In the genomic region with DNA sequence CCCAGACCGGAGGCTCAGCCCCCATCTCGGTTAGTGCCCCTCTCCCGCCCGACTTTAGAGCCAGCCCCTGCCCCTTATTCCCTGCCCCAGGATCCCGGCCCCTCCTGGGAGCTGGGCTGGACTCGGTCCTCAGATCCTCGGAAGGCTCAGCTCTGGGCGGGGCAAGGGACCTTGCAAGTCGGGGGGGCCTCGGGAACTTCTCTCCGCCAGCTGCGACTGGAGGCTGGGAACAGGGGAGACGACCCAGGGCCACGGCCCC, we compare ENCODE assay signal across 8 cellular contexts. TPM values are rescaled to one million over a fixed set of nuclear protein-coding genes. Genes with fewer than 3 reads are reported as not detected.
DNase-seq lines count a peak whose midpoint lies in the region; ATAC-seq and TF ChIP-seq lines count a peak whose summit lies in the region.

No MANE protein-coding gene starts in this region.

- no peak for DNase-seq in CD8-positive, alpha-beta T cell
- DNase-seq in Panc1 (ENCODE audit: low read depth, low spot score) (no peak), neuronal stem cell (ENCODE audit: low spot score) (no peak), NCI-H128 (lab: John Stamatoyannopoulos, UW; ENCODE audit: unreplicated experiment) (no peak), cerebellum (ENCODE audit: low spot score) (no peak), AG08395 (ENCODE audit: low spot score) (no peak)

- no peaks in the 10 kb centered on the region for H3K27me3 ChIP-seq in CD8-positive, alpha-beta T cell (ENCODE audit: insufficient read depth, low read length)
- H3K27me3 ChIP-seq in Panc1 (ENCODE audit: control insufficient read depth, insufficient read depth, low read length) = no peaks in the 10 kb centered on the region
- peaks cover 0 to 8% (median 0%) of the 10 kb centered on the region in 3 experiments for H3K27me3 ChIP-seq in neuronal stem cell (ENCODE audit: control insufficient read depth in 3 of 3, insufficient read depth in 3 of 3, low read depth in 1 of 3, low read length in 3 of 3)

- H3K79me1 ChIP-seq in neuronal stem cell (ENCODE audit: low read depth, low read length) = no peaks in the 10 kb centered on the region

- H3K9me3 Mint-ChIP-seq in CD8-positive, alpha-beta T cell = no peaks in the 10 kb centered on the region

- H4K91ac ChIP-seq in neuronal stem cell (ENCODE audit: low read depth, low read length, poor library complexity) = no peak overlapping the region

- no peak overlapping the region for H3K4ac ChIP-seq in neuronal stem cell (ENCODE audit: low read length)

- H3K9me3 ChIP-seq in CD8-positive, alpha-beta T cell (ENCODE audit: low read length) = no peaks in the 10 kb centered on the region
- no peaks in the 10 kb centered on the region for H3K9me3 ChIP-seq in Panc1 (ENCODE audit: control insufficient read depth, insufficient read depth, low read depth, low read length)
- H3K9me3 ChIP-seq in neuronal stem cell (replicated peaks in 1 of 2; ENCODE audit: control insufficient read depth in 2 of 2, insufficient read depth in 1 of 2, low read depth in 1 of 2, low read length in 2 of 2) = peaks cover 0 to 6% of the 10 kb centered on the region in 2 donors

- peak overlapping the region; percentile 86 for H3K27ac Mint-ChIP-seq in CD8-positive, alpha-beta T cell

- H3K4me3 Mint-ChIP-seq in CD8-positive, alpha-beta T cell = peak overlapping the region; percentile 78

- no peak for ATAC-seq in CD8-positive, alpha-beta T cell
- ATAC-seq in Panc1 = peak; percentile 35
- peak; percentile 2 for ATAC-seq in esophagus mucosa
- ATAC-seq in GM19463 (IDR thresholded peaks at IDR 0.05; ENCODE audit: unreplicated experiment) = no peak

- POLR2A ChIA-PET in CD8-positive, alpha-beta T cell (lab: Charles Lee) = interaction anchor here (0.7 to 1.4 kb wide), 4 partner anchors 9 to 122 kb away, joined by 3 to 4 read pairs (median 4); a partner anchor contains a TSS
- POLR2A ChIA-PET in Panc1 (lab: Charles Lee) = no interaction called here

- H3K23ac ChIP-seq in neuronal stem cell (ENCODE audit: low read depth, low read length, poor library complexity) = no peak overlapping the region

- H3K4me1 Mint-ChIP-seq in CD8-positive, alpha-beta T cell (ENCODE audit: low read depth) = peaks cover 37% of the 10 kb centered on the region

- peak overlapping the region; percentile 80 for H3K27ac ChIP-seq in CD8-positive, alpha-beta T cell (ENCODE audit: low read depth, low read length)
- H3K27ac ChIP-seq in Panc1 (ENCODE audit: low read length) = peak overlapping the region; percentile 79
- H3K27ac ChIP-seq in neuronal stem cell (replicated peaks; ENCODE audit: low read length) = peak overlapping the region; percentile 47

- H2BK15ac ChIP-seq in neuronal stem cell (ENCODE audit: low read length) = peak overlapping the region; percentile 90

- H2BK5ac ChIP-seq in neuronal stem cell (ENCODE audit: low read length) = peak overlapping the region; percentile 76

- H3K36me3 Mint-ChIP-seq in CD8-positive, alpha-beta T cell = no peaks in the 10 kb centered on the region

- H4K8ac ChIP-seq in neuronal stem cell (ENCODE audit: low read depth, low read length) = no peak overlapping the region

- TF ChIP-seq CTCF in CD8-positive, alpha-beta T cell (IDR thresholded peaks at IDR 0.05) = no peak
- no peak for TF ChIP-seq CTCF in Panc1 (IDR thresholded peaks at IDR 0.05)

- no peak overlapping the region for H2BK120ac ChIP-seq in neuronal stem cell (ENCODE audit: low read depth, low read length)

- no TSS peak for BruUV-seq in Panc1 (replicated peaks; lab: Mats Ljungman, UMichigan)

- H2AFZ ChIP-seq in neuronal stem cell (ENCODE audit: low read length) = peak overlapping the region; percentile 91

- H3K36me3 ChIP-seq in CD8-positive, alpha-beta T cell (ENCODE audit: insufficient read depth, low read length) = no peaks in the 10 kb centered on the region
- H3K36me3 ChIP-seq in Panc1 (ENCODE audit: control insufficient read depth, insufficient read depth, low read length) = no peaks in the 10 kb centered on the region; the same call in 1 of the 2 replicates
- no peaks in the 10 kb centered on the region for H3K36me3 ChIP-seq in neuronal stem cell (replicated peaks in 1 of 2; ENCODE audit: control insufficient read depth in 2 of 2, insufficient read depth in 2 of 2, low read length in 2 of 2)

- H2BK12ac ChIP-seq in neuronal stem cell (ENCODE audit: low read length) = no peak overlapping the region

- H3K9ac ChIP-seq in neuronal stem cell (ENCODE audit: low read depth, low read length, poor library complexity) = peak overlapping the region; percentile 47

- H3K4me2 ChIP-seq in neuronal stem cell (ENCODE audit: insufficient read depth, low read length, poor library complexity, severe bottlenecking) = peak overlapping the region; percentile 79

- intact Hi-C loops in CD8-positive, alpha-beta T cell (cut with DNase I, micrococcal nuclease) = loop anchor here (1.0 to 10.0 kb wide), 6 partner anchors 124 to 570 kb away; a partner anchor contains a TSS
- intact Hi-C loops in Panc1 (cut with micrococcal nuclease; ENCODE audit: unreplicated experiment) = loop anchor here (5.0 kb wide), 1 partner anchor 121 kb away; a partner anchor contains a TSS

- H3K27me3 Mint-ChIP-seq in CD8-positive, alpha-beta T cell (ENCODE audit: low read depth) = no peaks in the 10 kb centered on the region

- H3K14ac ChIP-seq in neuronal stem cell (ENCODE audit: low read length) = no peak overlapping the region

- no CpG with 5 or more reads among the region's 14 CpGs for WGBS in neuronal stem cell (ENCODE audit: extremely low coverage in 2 of 2, insufficient read length in 2 of 2, insufficient replicate concordance in 1 of 2), 2 donors

- in situ Hi-C loops in Panc1 (cut with HindIII; ENCODE audit: low pct_unique_long_range_greater_than_20kb, low sequenced_read_pairs) = no loop called here

- peak overlapping the region; percentile 99 for H2AK5ac ChIP-seq in neuronal stem cell (ENCODE audit: low read depth, low read length)

- CTCF ChIA-PET in CD8-positive, alpha-beta T cell (lab: Charles Lee) = interaction anchor here (8.8 kb wide), 1 partner anchor 29 kb away, joined by 116 read pairs; no protein-coding TSS in a partner anchor
- CTCF ChIA-PET in Panc1 (lab: Charles Lee) = interaction anchor here (1.3 kb wide), 1 partner anchor 10 kb away, joined by 6 read pairs; no protein-coding TSS in a partner anchor

- H3K4me3 ChIP-seq in CD8-positive, alpha-beta T cell (ENCODE audit: low read depth, low read length) = peak overlapping the region; percentile 61
- H3K4me3 ChIP-seq in Panc1 (ENCODE audit: low read depth in 2 of 2, low read length in 2 of 2) (peak overlapping the region; percentile 54 to 77), neuronal stem cell (ENCODE audit: low read length in 2 of 2) (peak overlapping the region in 1 of 2 donors; percentile 79)

- H3K18ac ChIP-seq in neuronal stem cell (ENCODE audit: low read length) = peak overlapping the region; percentile 96

- peaks cover 56% of the 10 kb centered on the region for H3K4me1 ChIP-seq in CD8-positive, alpha-beta T cell (ENCODE audit: insufficient read depth, low read length)
- H3K4me1 ChIP-seq in Panc1 (ENCODE audit: control insufficient read depth, insufficient read depth, low read length) = peaks cover 48% of the 10 kb centered on the region
- peaks cover 15 to 26% of the 10 kb centered on the region in 2 donors for H3K4me1 ChIP-seq in neuronal stem cell (ENCODE audit: control insufficient read depth in 2 of 2, insufficient read depth in 1 of 2, low read depth in 1 of 2, low read length in 2 of 2)

RNA-seq across cellular contexts. Expression of a gene that starts 2.5 kb away (rescaled TPM):
- total RNA-seq in CD8-positive, alpha-beta T cell = not detected
- total RNA-seq in Panc1 (2021; ENCODE audit: unreplicated experiment) (14.8 TPM), esophagus mucosa (46.1 TPM), cerebellum (3.2 TPM)
- 26.4 TPM for polyA plus RNA-seq in Panc1 (2012; ENCODE audit: insufficient read length)
- 0.18 TPM for polyA plus RNA-seq in neuronal stem cell (2013, experiment 1 of 2)
- 0.29 TPM for polyA plus RNA-seq in neuronal stem cell (2013, experiment 2 of 2)

RNA-seq across cellular contexts. Expression of a gene that starts 12.4 kb away (rescaled TPM):
- not detected for total RNA-seq in CD8-positive, alpha-beta T cell
- total RNA-seq in Panc1 (2021; ENCODE audit: unreplicated experiment) = 5.2 TPM
- polyA plus RNA-seq in Panc1 (2012; ENCODE audit: insufficient read length) = 10.0 TPM
- total RNA-seq in esophagus mucosa = 8.2 TPM
- 0.21 TPM for polyA plus RNA-seq in neuronal stem cell (2013, experiment 1 of 2)
- polyA plus RNA-seq in neuronal stem cell (2013, experiment 2 of 2) = 0.29 TPM
- 8.9 TPM for total RNA-seq in cerebellum

RNA-seq across cellular contexts. Expression of a gene that starts 13.4 kb away (rescaled TPM):
- 1 to 10 TPM in 1 of 2 experiments, not detected in 1; 1.4 TPM for total RNA-seq in CD8-positive, alpha-beta T cell
- total RNA-seq in Panc1 (2021; ENCODE audit: unreplicated experiment) (1.0 TPM), esophagus mucosa (9.0 TPM), cerebellum (5.2 TPM)
- polyA plus RNA-seq in Panc1 (2012; ENCODE audit: insufficient read length) = 1.1 TPM
- polyA plus RNA-seq in neuronal stem cell (2013, experiment 1 of 2) = 0.52 TPM
- 0.40 TPM for polyA plus RNA-seq in neuronal stem cell (2013, experiment 2 of 2)

RNA-seq across cellular contexts. Expression of a gene that starts 49.3 kb away (rescaled TPM):
- total RNA-seq in CD8-positive, alpha-beta T cell = not detected
- not detected for total RNA-seq in Panc1 (2021; ENCODE audit: unreplicated experiment)
- not detected for polyA plus RNA-seq in Panc1 (2012; ENCODE audit: insufficient read length)
- 29.4 TPM for total RNA-seq in esophagus mucosa
- not detected for polyA plus RNA-seq in neuronal stem cell (2013, experiment 1 of 2)
- not detected for polyA plus RNA-seq in neuronal stem cell (2013, experiment 2 of 2)
- total RNA-seq in cerebellum = not detected

Comparison
In these comparisons a context has a peak if more than half of its experiments do, and no peak if none do; other contexts are left out.
1. ATAC-seq: peak in Panc1 (single experiment) and esophagus mucosa (single experiment); none in CD8-positive, alpha-beta T cell (single experiment) and GM19463 (single experiment).
2. Peak in every context shown above with its lines, with median percentiles within 50 percentile points of each other: H3K27ac ChIP-seq.